In the genomic region with DNA sequence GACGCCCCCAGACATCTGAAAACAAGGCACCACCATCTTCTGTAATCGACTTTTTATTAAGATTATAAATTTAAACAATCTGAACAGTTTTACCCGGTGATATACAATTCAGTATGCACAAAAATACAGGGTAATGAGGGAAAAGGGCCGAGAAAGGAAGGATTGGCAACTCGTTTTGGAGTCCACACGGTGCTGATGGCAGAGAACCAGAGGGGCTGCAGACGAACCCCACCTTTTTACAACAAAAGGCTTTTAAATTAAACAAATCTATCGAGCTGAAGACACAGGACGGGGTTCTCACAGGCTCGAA, we compare ENCODE assay signal across 8 cellular contexts. TPM values are rescaled to one million over a fixed set of nuclear protein-coding genes. Genes with fewer than 3 reads are reported as not detected.
A peak's percentile ranks its signal among the peaks of the same experiment; 100 is the strongest.
DNase-seq lines count a peak whose midpoint lies in the region; ATAC-seq and TF ChIP-seq lines count a peak whose summit lies in the region.

No MANE protein-coding gene starts in this region.

- peak overlapping the region; percentile 90 for H2AFZ ChIP-seq in Karpas-422 (ENCODE audit: low read length)

- peak overlapping the region; percentile 77 for H3K4me3 ChIP-seq in AG10803 (ENCODE audit: low read length)
- peak overlapping the region; percentile 74 for H3K4me3 ChIP-seq in Karpas-422 (ENCODE audit: low read length)
- H3K4me3 ChIP-seq in coronary artery = peak overlapping the region; percentile 96

- H3K27me3 ChIP-seq in Karpas-422 (ENCODE audit: low read length) = no peaks in the 10 kb centered on the region; the same call in 1 of the 2 replicates

- no peaks in the 10 kb centered on the region for H3K36me3 ChIP-seq in Karpas-422 (ENCODE audit: insufficient read depth, low read length)

- peak overlapping the region; percentile 67 for H3K9ac ChIP-seq in Karpas-422 (ENCODE audit: low read length)

- TF ChIP-seq CTCF in AG10803 (conservative IDR thresholded peaks at IDR 0.05; ENCODE audit: low read length) (no peak), coronary artery (IDR thresholded peaks at IDR 0.05) (no peak), natural killer cell (IDR thresholded peaks at IDR 0.05) (no peak)

- H3K27me3 Mint-ChIP-seq in natural killer cell (ENCODE audit: low read depth in 2 of 2) = peaks cover 7 to 9% of the 10 kb centered on the region in 2 donors

- H3K36me3 Mint-ChIP-seq in natural killer cell = no peaks in the 10 kb centered on the region

- H4K20me1 ChIP-seq in Karpas-422 (ENCODE audit: insufficient read depth, low read depth, low read length) = peaks cover 6% of the 10 kb centered on the region; the same call in 1 of the 2 replicates

- H3K9me2 ChIP-seq in Karpas-422 (replicated peaks; ENCODE audit: insufficient read depth, low read length) = no peaks in the 10 kb centered on the region

- peaks cover 46% of the 10 kb centered on the region for H3K4me1 ChIP-seq in Karpas-422 (ENCODE audit: low read length)

- H3K27ac Mint-ChIP-seq in natural killer cell = peak overlapping the region; percentile 65 to 66

- H3K4me1 Mint-ChIP-seq in natural killer cell = peaks cover 6 to 37% of the 10 kb centered on the region in 2 donors

- H3K79me2 ChIP-seq in Karpas-422 (ENCODE audit: low read length) = no peaks in the 10 kb centered on the region

- no peak for ATAC-seq in natural killer cell
- no peak for ATAC-seq in GM19023 (IDR thresholded peaks at IDR 0.05; ENCODE audit: unreplicated experiment)
- ATAC-seq in HG03108 (IDR thresholded peaks at IDR 0.05; ENCODE audit: unreplicated experiment) = no peak

- H3K4me2 ChIP-seq in Karpas-422 (ENCODE audit: low read depth, low read length, poor library complexity, severe bottlenecking) = peak overlapping the region; percentile 97

- H3K27ac ChIP-seq in Karpas-422 (ENCODE audit: low read length) = no peak overlapping the region
- H3K27ac ChIP-seq in coronary artery = peak overlapping the region; percentile 88 to 98

- intact Hi-C loops in natural killer cell (cut with micrococcal nuclease) = loop anchor here (1.0 to 5.0 kb wide), 3 partner anchors 33 to 433 kb away; no protein-coding TSS in a partner anchor

- H3K9me3 ChIP-seq in Karpas-422 (ENCODE audit: low read length) = no peaks in the 10 kb centered on the region

- peak overlapping the region; percentile 88 for H3K4me3 Mint-ChIP-seq in natural killer cell

- no peak for DNase-seq in AG10803 (ENCODE audit: low read depth)
- DNase-seq in Karpas-422 = peak; percentile 51
- no peak for DNase-seq in coronary artery (ENCODE audit: low spot score)
- DNase-seq in natural killer cell = no peak
- no peak for DNase-seq in NCI-H187 (lab: John Stamatoyannopoulos, UW)
- DNase-seq in DMS114 treated with DMSO at 0.1 percent for 48 hours (lab: John Stamatoyannopoulos, UW; ENCODE audit: unreplicated experiment) = no peak

- H3K9me3 Mint-ChIP-seq in natural killer cell = no peaks in the 10 kb centered on the region

RNA-seq across cellular contexts. Expression of gene IER5L, which starts 2.6 kb away (rescaled TPM):
- 0.48 and 2.3 TPM in 2 replicates for total RNA-seq in Karpas-422 (2014; rRNA removed; shearing (Covaris generic); ENCODE audit: low replicate concordance)
- total RNA-seq in natural killer cell = 1 to 10 TPM; 1.4 to 3.9 (median 2.8) TPM
